ENCODE assay signal across 1 cellular context in the genomic region with DNA sequence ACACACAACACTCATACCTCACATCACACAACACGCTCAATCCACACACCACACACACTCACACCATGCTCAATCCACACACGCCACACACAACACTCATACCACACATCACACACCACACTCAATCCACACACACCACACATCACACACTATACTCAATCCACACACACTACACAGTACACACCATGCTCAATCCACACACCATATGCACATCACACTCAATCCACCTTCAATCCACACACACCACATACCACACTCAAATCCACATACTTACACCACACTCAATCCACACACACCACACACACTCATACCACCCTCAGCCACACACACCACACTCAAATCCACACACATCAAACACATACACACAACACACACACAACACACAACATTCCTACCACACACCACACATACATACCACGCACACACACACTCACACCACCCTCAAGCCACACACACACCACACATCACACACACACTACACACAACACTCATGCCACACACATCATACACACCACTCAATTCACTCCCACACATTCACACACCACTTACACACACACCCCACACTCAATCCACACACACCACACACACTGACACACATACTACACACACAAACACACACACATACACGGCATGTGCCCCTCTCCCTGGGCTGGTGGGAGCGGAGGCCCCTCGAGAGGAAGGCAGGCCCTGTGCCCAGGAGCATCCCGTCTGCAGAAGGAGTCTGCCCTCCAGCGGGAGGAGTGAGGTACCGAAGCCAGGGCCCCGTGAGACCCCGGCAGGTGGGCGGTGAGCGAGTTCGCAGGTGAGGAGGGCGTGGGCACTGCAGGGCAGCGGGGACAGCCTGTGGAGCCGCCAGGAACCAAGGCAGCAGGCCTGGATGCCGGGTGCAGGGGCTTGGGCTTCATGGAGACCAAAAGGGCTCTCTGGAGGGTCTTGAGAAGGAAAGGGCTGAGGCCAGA.
TF ChIP-seq lines count a peak whose summit lies in the region.

No MANE protein-coding gene starts in this region.

TF ChIP-seq in A549, 52 proteins besides CTCF, POLR2A, EP300 and RAD21:
- TF ChIP-seq, protein P1, sequence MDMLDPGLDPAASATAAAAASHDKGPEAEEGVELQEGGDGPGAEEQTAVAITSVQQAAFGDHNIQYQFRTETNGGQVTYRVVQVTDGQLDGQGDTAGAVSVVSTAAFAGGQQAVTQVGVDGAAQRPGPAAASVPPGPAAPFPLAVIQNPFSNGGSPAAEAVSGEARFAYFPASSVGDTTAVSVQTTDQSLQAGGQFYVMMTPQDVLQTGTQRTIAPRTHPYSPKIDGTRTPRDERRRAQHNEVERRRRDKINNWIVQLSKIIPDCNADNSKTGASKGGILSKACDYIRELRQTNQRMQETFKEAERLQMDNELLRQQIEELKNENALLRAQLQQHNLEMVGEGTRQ (IDR thresholded peaks at IDR 0.05): no peak
- no peak for TF ChIP-seq HDAC2 (IDR thresholded peaks at IDR 0.05)
- no peak for TF ChIP-seq MAFK (IDR thresholded peaks at IDR 0.05; ENCODE audit: partially characterized antibody)
- no peak for TF ChIP-seq KDM1A (IDR thresholded peaks at IDR 0.05; ENCODE audit: low read depth)
- no peak for TF ChIP-seq PHF8 (IDR thresholded peaks at IDR 0.05; ENCODE audit: borderline replicate concordance, low read depth)
- no peak for TF ChIP-seq ZSCAN20 (CRISPR knock-in tag; IDR thresholded peaks at IDR 0.05)
- TF ChIP-seq, protein P2, sequence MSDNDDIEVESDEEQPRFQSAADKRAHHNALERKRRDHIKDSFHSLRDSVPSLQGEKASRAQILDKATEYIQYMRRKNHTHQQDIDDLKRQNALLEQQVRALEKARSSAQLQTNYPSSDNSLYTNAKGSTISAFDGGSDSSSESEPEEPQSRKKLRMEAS (IDR thresholded peaks at IDR 0.05): no peak
- TF ChIP-seq, protein P3, sequence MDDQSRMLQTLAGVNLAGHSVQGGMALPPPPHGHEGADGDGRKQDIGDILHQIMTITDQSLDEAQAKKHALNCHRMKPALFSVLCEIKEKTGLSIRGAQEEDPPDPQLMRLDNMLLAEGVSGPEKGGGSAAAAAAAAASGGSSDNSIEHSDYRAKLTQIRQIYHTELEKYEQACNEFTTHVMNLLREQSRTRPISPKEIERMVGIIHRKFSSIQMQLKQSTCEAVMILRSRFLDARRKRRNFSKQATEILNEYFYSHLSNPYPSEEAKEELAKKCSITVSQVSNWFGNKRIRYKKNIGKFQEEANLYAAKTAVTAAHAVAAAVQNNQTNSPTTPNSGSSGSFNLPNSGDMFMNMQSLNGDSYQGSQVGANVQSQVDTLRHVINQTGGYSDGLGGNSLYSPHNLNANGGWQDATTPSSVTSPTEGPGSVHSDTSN (IDR thresholded peaks at IDR 0.05): no peak
- no peak for TF ChIP-seq SREBF2 (IDR thresholded peaks at IDR 0.05)
- no peak for TF ChIP-seq CHD2 (IDR thresholded peaks at IDR 0.05; ENCODE audit: low read length, partially characterized antibody)
- no peak for TF ChIP-seq SMC3 (IDR thresholded peaks at IDR 0.05)
- no peak for TF ChIP-seq TP53 (CRISPR knock-in tag; IDR thresholded peaks at IDR 0.05)
- TF ChIP-seq ESRRA (IDR thresholded peaks at IDR 0.05; ENCODE audit: borderline replicate concordance, low read length): no peak
- TF ChIP-seq, protein P4, sequence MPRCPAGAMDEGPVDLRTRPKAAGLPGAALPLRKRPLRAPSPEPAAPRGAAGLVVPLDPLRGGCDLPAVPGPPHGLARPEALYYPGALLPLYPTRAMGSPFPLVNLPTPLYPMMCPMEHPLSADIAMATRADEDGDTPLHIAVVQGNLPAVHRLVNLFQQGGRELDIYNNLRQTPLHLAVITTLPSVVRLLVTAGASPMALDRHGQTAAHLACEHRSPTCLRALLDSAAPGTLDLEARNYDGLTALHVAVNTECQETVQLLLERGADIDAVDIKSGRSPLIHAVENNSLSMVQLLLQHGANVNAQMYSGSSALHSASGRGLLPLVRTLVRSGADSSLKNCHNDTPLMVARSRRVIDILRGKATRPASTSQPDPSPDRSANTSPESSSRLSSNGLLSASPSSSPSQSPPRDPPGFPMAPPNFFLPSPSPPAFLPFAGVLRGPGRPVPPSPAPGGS (IDR thresholded peaks at IDR 0.05): no peak
- TF ChIP-seq KDM5A (IDR thresholded peaks at IDR 0.05): no peak
- no peak for TF ChIP-seq GATA3 (IDR thresholded peaks at IDR 0.05; ENCODE audit: borderline replicate concordance)
- no peak for TF ChIP-seq ZNF302 (CRISPR knock-in tag; IDR thresholded peaks at IDR 0.05)
- TF ChIP-seq, protein P5, sequence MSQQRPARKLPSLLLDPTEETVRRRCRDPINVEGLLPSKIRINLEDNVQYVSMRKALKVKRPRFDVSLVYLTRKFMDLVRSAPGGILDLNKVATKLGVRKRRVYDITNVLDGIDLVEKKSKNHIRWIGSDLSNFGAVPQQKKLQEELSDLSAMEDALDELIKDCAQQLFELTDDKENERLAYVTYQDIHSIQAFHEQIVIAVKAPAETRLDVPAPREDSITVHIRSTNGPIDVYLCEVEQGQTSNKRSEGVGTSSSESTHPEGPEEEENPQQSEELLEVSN (IDR thresholded peaks at IDR 0.05; ENCODE audit: borderline replicate concordance, low read depth): no peak
- TF ChIP-seq HOXA7 (CRISPR knock-in tag; IDR thresholded peaks at IDR 0.05): no peak
- no peak for TF ChIP-seq RFX5 (IDR thresholded peaks at IDR 0.05)
TF ChIP-seq in A549: peak in this region for 0.
